ENCODE assay signal across 9 cellular contexts in genomic region chr12:22047495-22047894, GRCh38. TPM values are rescaled to one million over a fixed set of nuclear protein-coding genes. Genes with fewer than 3 reads are reported as not detected.
DNase-seq lines count a peak whose midpoint lies in the region; ATAC-seq and TF ChIP-seq lines count a peak whose summit lies in the region.
"Had no signal": no experiment of that assay in that cellular context is flagged by ENCODE, and none has a peak within 500 bp of the region (broad histone marks: within the 10 kb centered on the region; RNA-seq: fewer than 3 reads in every experiment).

No MANE protein-coding gene starts in this region.

- no peaks in the 10 kb centered on the region for H3K27me3 ChIP-seq in hepatocyte
- H3K27me3 ChIP-seq in thoracic aorta (replicated peaks; ENCODE audit: insufficient read depth): no peaks in the 10 kb centered on the region

- peak overlapping the region; percentile 78 for H3K4me2 ChIP-seq in hepatocyte

- no peak for ATAC-seq in activated T-cell treated with anti-CD3 and anti-CD28 coated beads, Interleukin-2, amount 50 U/mL, for 4 hours
- no peak for ATAC-seq in activated CD8-positive, alpha-beta T cell treated with anti-CD3 and anti-CD28 coated beads for 36 hours
- ATAC-seq in thoracic aorta (ENCODE audit: insufficient number of reproducible peaks, low FRiP score, low read depth): no peak
- no peak for ATAC-seq in GM21447 (IDR thresholded peaks at IDR 0.05; ENCODE audit: unreplicated experiment)

- no peaks in the 10 kb centered on the region for H3K9me3 Mint-ChIP-seq in activated T-cell treated with anti-CD3 and anti-CD28 coated beads, Interleukin-2, amount 50 U/mL, for 4 hours
- H3K9me3 Mint-ChIP-seq in activated CD8-positive, alpha-beta T cell treated with anti-CD3 and anti-CD28 coated beads for 36 hours: no peaks in the 10 kb centered on the region

- H3K36me3 ChIP-seq in hepatocyte (replicated peaks; ENCODE audit: insufficient read depth, low read depth): no peaks in the 10 kb centered on the region
- H3K36me3 ChIP-seq in thoracic aorta: no peaks in the 10 kb centered on the region

- H3K9me3 ChIP-seq in hepatocyte (ENCODE audit: low read depth) (no peaks in the 10 kb centered on the region), thoracic aorta (no peaks in the 10 kb centered on the region)

- peaks cover 3% of the 10 kb centered on the region for H3K36me3 Mint-ChIP-seq in activated T-cell treated with anti-CD3 and anti-CD28 coated beads, Interleukin-2, amount 50 U/mL, for 4 hours (ENCODE audit: insufficient read depth)
- peaks cover 2% of the 10 kb centered on the region for H3K36me3 Mint-ChIP-seq in activated CD8-positive, alpha-beta T cell treated with anti-CD3 and anti-CD28 coated beads for 36 hours (ENCODE audit: low read depth)

- H3K4me3 ChIP-seq in hepatocyte (peak overlapping the region; percentile 83), thoracic aorta (peak overlapping the region; percentile 83)

- no peak overlapping the region for H3K27ac Mint-ChIP-seq in activated CD8-positive, alpha-beta T cell treated with anti-CD3 and anti-CD28 coated beads for 36 hours

- H4K20me1 ChIP-seq in hepatocyte (ENCODE audit: insufficient read depth, poor library complexity, severe bottlenecking): no peaks in the 10 kb centered on the region

- peak overlapping the region; percentile 89 for H3K4me3 Mint-ChIP-seq in activated T-cell treated with anti-CD3 and anti-CD28 coated beads, Interleukin-2, amount 50 U/mL, for 4 hours
- H3K4me3 Mint-ChIP-seq in activated CD8-positive, alpha-beta T cell treated with anti-CD3 and anti-CD28 coated beads for 36 hours: peak overlapping the region; percentile 88

- peaks cover 52% of the 10 kb centered on the region for H3K79me2 ChIP-seq in hepatocyte

- no peak overlapping the region for H2AFZ ChIP-seq in hepatocyte

- H3K4me1 ChIP-seq in hepatocyte (ENCODE audit: insufficient read depth) (peaks cover 39% of the 10 kb centered on the region), thoracic aorta (ENCODE audit: control insufficient read depth in 1 of 2, low read depth in 2 of 2) (peaks cover 8 to 31% of the 10 kb centered on the region in 2 donors)

- POLR2A ChIA-PET in activated CD8-positive, alpha-beta T cell treated with anti-CD3 and anti-CD28 coated beads for 36 hours (lab: Charles Lee): interaction anchor here (1.5 to 1.8 kb wide), 2 partner anchors 54 to 66 kb away, joined by 4 read pairs; no protein-coding TSS in a partner anchor

- CTCF ChIA-PET in activated CD8-positive, alpha-beta T cell treated with anti-CD3 and anti-CD28 coated beads for 36 hours (lab: Charles Lee): interaction anchor here (0.6 kb wide), 1 partner anchor 348 kb away, joined by 3 read pairs; no protein-coding TSS in a partner anchor

- TF ChIP-seq CTCF in activated CD8-positive, alpha-beta T cell treated with anti-CD3 and anti-CD28 coated beads for 36 hours (IDR thresholded peaks at IDR 0.05): no peak
- TF ChIP-seq CTCF in hepatocyte (IDR thresholded peaks at IDR 0.05; ENCODE audit: poor library complexity) (no peak), thoracic aorta (IDR thresholded peaks at IDR 0.05) (no peak)

- no peaks in the 10 kb centered on the region for H3K27me3 Mint-ChIP-seq in activated T-cell treated with anti-CD3 and anti-CD28 coated beads, Interleukin-2, amount 50 U/mL, for 4 hours (ENCODE audit: low read depth)
- H3K27me3 Mint-ChIP-seq in activated CD8-positive, alpha-beta T cell treated with anti-CD3 and anti-CD28 coated beads for 36 hours: no peaks in the 10 kb centered on the region

- DNase-seq in activated T-cell treated with anti-CD3 and anti-CD28 coated beads, Interleukin-2, amount 50 U/mL, for 4 hours: no peak
- DNase-seq in activated T-cell treated with anti-CD3 and anti-CD28 coated beads, Interleukin-2, amount 50 U/mL, for 1 hour: no peak
- no peak for DNase-seq in activated CD8-positive, alpha-beta T cell treated with anti-CD3 and anti-CD28 coated beads for 36 hours
- no peak for DNase-seq in hepatocyte (ENCODE audit: low spot score)
- DNase-seq in thoracic aorta (ENCODE audit: low spot score): no peak
- no peak for DNase-seq in NCI-H1092 (lab: John Stamatoyannopoulos, UW)
- DNase-seq in stimulated activated CD8-positive, alpha-beta memory T cell treated with anti-CD3 and anti-CD28 coated beads, Interleukin-4, amount 100 ng/mL, for 48 hours: no peak
- DNase-seq: midbrain had no signal

- no peaks in the 10 kb centered on the region for H3K9me2 ChIP-seq in hepatocyte (replicated peaks; ENCODE audit: insufficient read depth)

- peaks cover 42% of the 10 kb centered on the region for H3K4me1 Mint-ChIP-seq in activated T-cell treated with anti-CD3 and anti-CD28 coated beads, Interleukin-2, amount 50 U/mL, for 4 hours (ENCODE audit: low read depth)
- peaks cover 41% of the 10 kb centered on the region for H3K4me1 Mint-ChIP-seq in activated CD8-positive, alpha-beta T cell treated with anti-CD3 and anti-CD28 coated beads for 36 hours (ENCODE audit: low read depth)

- intact Hi-C loops in activated CD8-positive, alpha-beta T cell treated with anti-CD3 and anti-CD28 coated beads for 36 hours (cut with micrococcal nuclease): no loop called here

- WGBS in hepatocyte (ENCODE audit: low lambda C conversion rate, missing lambda C conversion rate): 85% methylated on average over 2 of the region's 2 CpGs

- H3K27ac ChIP-seq in hepatocyte (peak overlapping the region; percentile 94), thoracic aorta (no peak overlapping the region)

RNA-seq across cellular contexts. Expression of gene CMAS, which starts 1.5 kb away (rescaled TPM):
- 10 to 100 TPM; 26.8 to 30.8 (median 27.1) TPM for total RNA-seq in activated T-cell treated with anti-CD3 and anti-CD28 coated beads, Interleukin-2, amount 50 U/mL, for 4 hours
- total RNA-seq in activated CD8-positive, alpha-beta T cell treated with anti-CD3 and anti-CD28 coated beads for 36 hours: 10 to 100 TPM; 33.8 to 35.6 TPM
- total RNA-seq in hepatocyte: 53.7 and 57.2 TPM in 2 replicates
- 79.9 and 87.3 TPM in 2 replicates for polyA plus RNA-seq in hepatocyte
- total RNA-seq in thoracic aorta: 10 to 100 TPM; 33.7 to 38.7 TPM
